12 cellular contexts compared by ENCODE assay signal in the genomic region with DNA sequence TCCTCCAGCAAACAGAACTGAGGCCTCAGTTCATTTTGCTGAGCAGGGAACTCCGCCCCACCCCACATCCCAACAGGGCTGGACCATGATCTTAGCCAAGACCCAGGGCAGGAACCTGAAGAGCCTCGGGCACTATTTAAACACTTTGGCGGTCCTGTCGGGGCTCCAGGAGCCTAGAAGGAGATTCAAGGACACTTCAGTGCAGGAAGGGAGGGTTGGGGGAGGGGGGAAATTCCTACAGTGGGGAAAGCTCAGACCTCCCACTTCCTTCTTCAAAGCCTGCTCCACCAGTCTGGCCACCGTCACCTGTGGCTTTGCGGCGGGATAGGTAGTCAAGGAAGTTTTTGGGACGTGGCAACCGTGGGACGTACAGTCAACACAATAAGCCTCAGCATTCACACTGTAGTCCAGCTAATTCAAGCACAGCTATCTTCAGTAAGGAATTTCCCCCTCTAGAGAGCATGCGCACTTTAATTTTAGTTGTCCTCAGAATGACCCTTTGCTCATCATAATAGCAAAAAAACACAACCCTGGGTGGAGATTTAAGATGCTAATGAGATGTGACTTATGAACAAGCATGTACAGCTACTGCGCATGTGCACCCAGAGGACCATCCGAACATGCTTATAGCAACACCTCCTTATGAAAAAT. TPM values are rescaled to one million over a fixed set of nuclear protein-coding genes. Genes with fewer than 3 reads are reported as not detected.
A peak's percentile ranks its signal among the peaks of the same experiment; 100 is the strongest.
DNase-seq lines count a peak whose midpoint lies in the region; ATAC-seq and TF ChIP-seq lines count a peak whose summit lies in the region.
"Had no signal": no experiment of that assay in that cellular context is flagged by ENCODE, and none has a peak within 500 bp of the region (broad histone marks: within the 10 kb centered on the region; RNA-seq: fewer than 3 reads in every experiment).

No MANE protein-coding gene starts in this region.

- no peak for ATAC-seq in HG03460 (IDR thresholded peaks at IDR 0.05; ENCODE audit: unreplicated experiment)
- no peak for ATAC-seq in HG03196 (IDR thresholded peaks at IDR 0.05; ENCODE audit: unreplicated experiment)
- ATAC-seq: activated CD8-positive, alpha-beta memory T cell treated with anti-CD3 and anti-CD28 coated beads, Interleukin-2, amount 10 ng/mL, durations not matched to agents 7 days and 5 days; T-helper 17 cell had no signal

- no peak overlapping the region for H3K4me3 Mint-ChIP-seq in CD14-positive monocyte
- H3K4me3 Mint-ChIP-seq: activated CD8-positive, alpha-beta memory T cell treated with anti-CD3 and anti-CD28 coated beads, Interleukin-2, amount 10 ng/mL, durations not matched to agents 7 days and 5 days; central memory CD8-positive, alpha-beta T cell; T-helper 17 cell had no signal

- H3K27me3 ChIP-seq in SK-N-SH (ENCODE audit: insufficient read depth) (no peaks in the 10 kb centered on the region), tibial artery (no peaks in the 10 kb centered on the region)

- H3K27ac ChIP-seq in SK-N-SH (ENCODE audit: low read depth in 2 of 2, low read length in 1 of 2) (peak overlapping the region in 1 of 2 experiments; percentile 70; a peak in 2 of 4 replicates), tibial artery (peak overlapping the region; percentile 1 to 35)

- DNase-seq in SK-N-SH (no peak), fibroblast of mammary gland (ENCODE audit: low read depth) (peak; percentile 80), mucosa of gallbladder (ENCODE audit: low spot score) (peak; percentile 25), tibial artery (peak in 1 of 2 donors; percentile 55), CD14-positive monocyte (ENCODE audit: low spot score) (no peak), MV-4-11 (lab: John Stamatoyannopoulos, UW) (no peak)
- DNase-seq: activated CD8-positive, alpha-beta memory T cell treated with anti-CD3 and anti-CD28 coated beads, Interleukin-2, amount 10 ng/mL, durations not matched to agents 7 days and 5 days; NCI-H1105 treated with DMSO at 0.1 percent for 48 hours; T-helper 17 cell had no signal

- H3F3A ChIP-seq in SK-N-SH (replicated peaks; ENCODE audit: insufficient read depth): peaks cover 6% of the 10 kb centered on the region

- no peak overlapping the region for H3K9ac ChIP-seq in SK-N-SH

- H3K79me2 ChIP-seq in SK-N-SH (ENCODE audit: insufficient read depth): no peaks in the 10 kb centered on the region

- POLR2A ChIA-PET in SK-N-SH (lab: Yijun Ruan, JAX): no interaction called here

- H3K36me3 Mint-ChIP-seq in CD14-positive monocyte: no peaks in the 10 kb centered on the region
- H3K36me3 Mint-ChIP-seq: activated CD8-positive, alpha-beta memory T cell treated with anti-CD3 and anti-CD28 coated beads, Interleukin-2, amount 10 ng/mL, durations not matched to agents 7 days and 5 days had no signal

- no peaks in the 10 kb centered on the region for H4K20me1 ChIP-seq in SK-N-SH (ENCODE audit: insufficient read depth)

- no peaks in the 10 kb centered on the region for H3K9me2 ChIP-seq in SK-N-SH

- CTCF ChIA-PET in SK-N-SH (lab: Yijun Ruan, JAX): interaction anchor here (1.4 kb wide), 1 partner anchor 11 kb away, joined by 3 read pairs; no protein-coding TSS in a partner anchor

- peak overlapping the region; percentile 65; the same call in 1 of the 2 replicates for H3K4me2 ChIP-seq in SK-N-SH

- TF ChIP-seq CTCF in SK-N-SH (IDR thresholded peaks at IDR 0.05) (no peak), fibroblast of mammary gland (conservative IDR thresholded peaks at IDR 0.05; ENCODE audit: control insufficient read depth, insufficient read depth, low read depth, low read length) (no peak), tibial artery (IDR thresholded peaks at IDR 0.05) (no peak), CD14-positive monocyte (IDR thresholded peaks at IDR 0.05) (no peak)

- WGBS in SK-N-SH (ENCODE audit: low lambda C conversion rate): 87% methylated on average over 12 of the region's 13 CpGs

- no peak overlapping the region for H3K4me3 ChIP-seq in SK-N-SH (ENCODE audit: low read depth in 2 of 2, low read length in 1 of 2)
- H3K4me3 ChIP-seq in fibroblast of mammary gland (ENCODE audit: control insufficient read depth, low read depth, low read length): no peak overlapping the region
- no peak overlapping the region for H3K4me3 ChIP-seq in tibial artery

- TF ChIP-seq EP300 in SK-N-SH (IDR thresholded peaks at IDR 0.05; ENCODE audit: borderline replicate concordance in 1 of 2, low read depth in 1 of 2, low read length in 1 of 2): no peak

- no peak overlapping the region for H3K27ac Mint-ChIP-seq in CD14-positive monocyte
- H3K27ac Mint-ChIP-seq: activated CD8-positive, alpha-beta memory T cell treated with anti-CD3 and anti-CD28 coated beads, Interleukin-2, amount 10 ng/mL, durations not matched to agents 7 days and 5 days; T-helper 17 cell had no signal

- no peak overlapping the region for H2AFZ ChIP-seq in SK-N-SH (ENCODE audit: low read depth)

- intact Hi-C loops in tibial artery (cut with DNase I; ENCODE audit: low total_unique reads): no loop called here
- intact Hi-C loops in CD14-positive monocyte (cut with micrococcal nuclease): no loop called here

- H3K9me3 ChIP-seq in SK-N-SH: no peaks in the 10 kb centered on the region
- H3K9me3 ChIP-seq in tibial artery: no peaks in the 10 kb centered on the region

- H3K27me3 Mint-ChIP-seq in CD14-positive monocyte (ENCODE audit: low read depth in 3 of 3): peaks cover 3 to 12% (median 6%) of the 10 kb centered on the region in 3 donors

- H3K9me3 Mint-ChIP-seq in CD14-positive monocyte: peaks cover 0 to 10% (median 3%) of the 10 kb centered on the region in 7 donors
- H3K9me3 Mint-ChIP-seq: central memory CD8-positive, alpha-beta T cell had no signal

- no peak for TF ChIP-seq RAD21 in SK-N-SH (IDR thresholded peaks at IDR 0.05; ENCODE audit: low read length)

- H3K4me1 Mint-ChIP-seq in CD14-positive monocyte: peaks cover 20% of the 10 kb centered on the region
- H3K4me1 Mint-ChIP-seq: activated CD8-positive, alpha-beta memory T cell treated with anti-CD3 and anti-CD28 coated beads, Interleukin-2, amount 10 ng/mL, durations not matched to agents 7 days and 5 days; central memory CD8-positive, alpha-beta T cell; T-helper 17 cell had no signal

- H3K36me3 ChIP-seq in SK-N-SH (replicated peaks in 1 of 2; ENCODE audit: control insufficient read depth in 1 of 2, insufficient read depth in 2 of 2, low read length in 1 of 2) (peaks cover 0 to 11% of the 10 kb centered on the region in 2 experiments), tibial artery (no peaks in the 10 kb centered on the region)

- H3K4me1 ChIP-seq in SK-N-SH (ENCODE audit: control insufficient read depth in 1 of 2, insufficient read depth in 2 of 2, low read depth in 1 of 2, low read length in 1 of 2): peaks cover 4 to 27% of the 10 kb centered on the region in 2 experiments; a peak in 3 of 4 replicates
- H3K4me1 ChIP-seq in tibial artery: peaks cover 0 to 26% (median 11%) of the 10 kb centered on the region in 4 donors

TF ChIP-seq in SK-N-SH, 30 proteins besides CTCF, POLR2A, EP300 and RAD21 (continues in another document):
- TF ChIP-seq TAF1 (IDR thresholded peaks at IDR 0.05; ENCODE audit: borderline replicate concordance, low read depth, low read length) (no peak), FOSL2 (IDR thresholded peaks at IDR 0.05; ENCODE audit: borderline replicate concordance, low read depth) (no peak), FOXJ3 (CRISPR knock-in tag; IDR thresholded peaks at IDR 0.05) (no peak), SIN3A (IDR thresholded peaks at IDR 0.05; ENCODE audit: borderline replicate concordance, low read depth, low read length) (no peak), GABPA (IDR thresholded peaks at IDR 0.05; ENCODE audit: low read depth) (no peak), POLR2AphosphoS5 (IDR thresholded peaks at IDR 0.05; ENCODE audit: low read depth, low read length) (no peak), MEF2A (IDR thresholded peaks at IDR 0.05; ENCODE audit: borderline replicate concordance, low read depth) (no peak), RXRA (IDR thresholded peaks at IDR 0.05; ENCODE audit: borderline replicate concordance, low read depth) (no peak), JUND (IDR thresholded peaks at IDR 0.05) (no peak), NFIC (IDR thresholded peaks at IDR 0.05; ENCODE audit: borderline replicate concordance) (no peak)
- TF ChIP-seq, protein P1, sequence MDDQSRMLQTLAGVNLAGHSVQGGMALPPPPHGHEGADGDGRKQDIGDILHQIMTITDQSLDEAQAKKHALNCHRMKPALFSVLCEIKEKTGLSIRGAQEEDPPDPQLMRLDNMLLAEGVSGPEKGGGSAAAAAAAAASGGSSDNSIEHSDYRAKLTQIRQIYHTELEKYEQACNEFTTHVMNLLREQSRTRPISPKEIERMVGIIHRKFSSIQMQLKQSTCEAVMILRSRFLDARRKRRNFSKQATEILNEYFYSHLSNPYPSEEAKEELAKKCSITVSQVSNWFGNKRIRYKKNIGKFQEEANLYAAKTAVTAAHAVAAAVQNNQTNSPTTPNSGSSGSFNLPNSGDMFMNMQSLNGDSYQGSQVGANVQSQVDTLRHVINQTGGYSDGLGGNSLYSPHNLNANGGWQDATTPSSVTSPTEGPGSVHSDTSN (IDR thresholded peaks at IDR 0.05): no peak

RNA-seq across cellular contexts. Expression of gene S1PR3, which starts 30.9 kb away (rescaled TPM):
- 2.5 and 2.9 TPM in 2 replicates for polyA plus RNA-seq in SK-N-SH (2012; rRNA removed)
- polyA plus RNA-seq in SK-N-SH (2012; cell fraction: cytosol; rRNA removed): 2.9 and 3.1 TPM in 2 replicates
- 2.2 and 3.7 TPM in 2 replicates for polyA plus RNA-seq in SK-N-SH (2012; cell fraction: nucleus; rRNA removed)
- total RNA-seq in mucosa of gallbladder: 36.4 TPM
- 10 to 100 TPM; 28.2 to 30.6 TPM for polyA plus RNA-seq in CD14-positive monocyte

Comparison
In these comparisons a context has a peak if more than half of its experiments do, and no peak if none do; other contexts are left out.
1. DNase-seq: peak in fibroblast of mammary gland (single experiment) and mucosa of gallbladder (single experiment); none in SK-N-SH (single experiment), CD14-positive monocyte (single experiment) and MV-4-11 (single experiment).